14 cellular contexts compared by ENCODE assay signal in genomic region chr6:130968486-130968885, GRCh38.
DNase-seq lines count a peak whose midpoint lies in the region; ATAC-seq and TF ChIP-seq lines count a peak whose summit lies in the region.
"Had no signal": no experiment of that assay in that cellular context is flagged by ENCODE, and none has a peak within 500 bp of the region (broad histone marks: within the 10 kb centered on the region; RNA-seq: fewer than 3 reads in every experiment).

No MANE protein-coding gene starts in this region.

- H3K27me3 ChIP-seq in Caco-2 (replicated peaks; ENCODE audit: control insufficient read depth, insufficient read depth, low read length): no peaks in the 10 kb centered on the region
- no peaks in the 10 kb centered on the region for H3K27me3 ChIP-seq in SJSA1 (replicated peaks)
- no peaks in the 10 kb centered on the region for H3K27me3 ChIP-seq in left lung
- no peaks in the 10 kb centered on the region for H3K27me3 ChIP-seq in skeletal muscle satellite cell (ENCODE audit: control insufficient read depth, insufficient read depth, low read length)

- H3K4me1 ChIP-seq in Caco-2 (peaks cover 33% of the 10 kb centered on the region), SJSA1 (replicated peaks) (peaks cover 63% of the 10 kb centered on the region), left lung (peaks cover 8 to 22% of the 10 kb centered on the region in 2 donors), skeletal muscle satellite cell (ENCODE audit: control insufficient read depth, insufficient read depth, low read length) (peaks cover 56% of the 10 kb centered on the region)

- H3K4me3 Mint-ChIP-seq in Caco-2 (ENCODE audit: unreplicated experiment): no peak overlapping the region
- no peak overlapping the region for H3K4me3 Mint-ChIP-seq in nephron progenitor cell
- H3K4me3 Mint-ChIP-seq: B cell; T-helper 2 cell treated with Interferon-gamma antibody and Interleukin-4, amounts not matched to agents 5 μg/mL and 100 μg/mL, for 36 hours had no signal

- TF ChIP-seq CTCF in Caco-2 (IDR thresholded peaks at IDR 0.05; ENCODE audit: insufficient read depth in 1 of 2, low read depth in 1 of 2, low read length in 1 of 2, severe bottlenecking in 1 of 2, unreplicated experiment in 1 of 2) (no peak), left lung (IDR thresholded peaks at IDR 0.05) (no peak), nephron progenitor cell (IDR thresholded peaks at IDR 0.05) (no peak)

- H3K4me3 ChIP-seq in Caco-2 (ENCODE audit: low read depth, low read length): no peak overlapping the region
- no peak overlapping the region for H3K4me3 ChIP-seq in SJSA1
- H3K4me3 ChIP-seq in left lung: no peak overlapping the region
- peak overlapping the region; percentile 69 for H3K4me3 ChIP-seq in skeletal muscle satellite cell (ENCODE audit: low read length)

- H3K27ac Mint-ChIP-seq in Caco-2 (ENCODE audit: unreplicated experiment) (peak overlapping the region; percentile 15), nephron progenitor cell (no peak overlapping the region)
- H3K27ac Mint-ChIP-seq: B cell; T-helper 2 cell treated with Interferon-gamma antibody and Interleukin-4, amounts not matched to agents 5 μg/mL and 100 μg/mL, for 36 hours had no signal

- peaks cover 4% of the 10 kb centered on the region for H3K36me3 Mint-ChIP-seq in Caco-2 (ENCODE audit: insufficient read depth, unreplicated experiment)
- peaks cover 7% of the 10 kb centered on the region for H3K36me3 Mint-ChIP-seq in nephron progenitor cell (ENCODE audit: low read depth)

- BruUV-seq in Caco-2 (replicated peaks; lab: Mats Ljungman, UMichigan): no TSS peak

- H3K4me1 Mint-ChIP-seq in Caco-2 (ENCODE audit: low read depth, unreplicated experiment): peaks cover 22% of the 10 kb centered on the region
- peaks cover 42% of the 10 kb centered on the region for H3K4me1 Mint-ChIP-seq in nephron progenitor cell

- peak overlapping the region; percentile 87 for H3K4me2 ChIP-seq in skeletal muscle satellite cell (ENCODE audit: low read length)

- CTCF ChIA-PET in Caco-2 (lab: Charles Lee): no interaction called here

- peak overlapping the region; percentile 35 for H3K27ac ChIP-seq in SJSA1
- H3K27ac ChIP-seq in left lung: peak overlapping the region; percentile 48 to 68

- POLR2A ChIA-PET in Caco-2 (lab: Charles Lee): no interaction called here

- H3K27me3 Mint-ChIP-seq in Caco-2 (ENCODE audit: insufficient read depth, unreplicated experiment) (no peaks in the 10 kb centered on the region), nephron progenitor cell (ENCODE audit: low read depth, poor library complexity) (no peaks in the 10 kb centered on the region)
- H3K27me3 Mint-ChIP-seq: B cell had no signal

- peak overlapping the region; percentile 71 for H3K9ac ChIP-seq in skeletal muscle satellite cell (ENCODE audit: low read depth, low read length)

- H3K9me3 Mint-ChIP-seq in Caco-2 (ENCODE audit: unreplicated experiment) (no peaks in the 10 kb centered on the region), nephron progenitor cell (no peaks in the 10 kb centered on the region)
- H3K9me3 Mint-ChIP-seq: T-helper 2 cell treated with Interferon-gamma antibody and Interleukin-4, amounts not matched to agents 5 μg/mL and 100 μg/mL, for 36 hours had no signal

- H3K36me3 ChIP-seq in Caco-2 (ENCODE audit: control insufficient read depth, insufficient read depth, low read length): no peaks in the 10 kb centered on the region
- no peaks in the 10 kb centered on the region for H3K36me3 ChIP-seq in SJSA1
- H3K36me3 ChIP-seq in left lung: no peaks in the 10 kb centered on the region
- no peaks in the 10 kb centered on the region for H3K36me3 ChIP-seq in skeletal muscle satellite cell (ENCODE audit: insufficient read depth, low read length)

- DNase-seq in Caco-2: no peak
- DNase-seq in SJSA1 (ENCODE audit: low read depth in 1 of 2, low spot score in 2 of 2): peak in 1 of 2 experiments; percentile 35
- no peak for DNase-seq in left lung
- no peak for DNase-seq in nephron progenitor cell
- no peak for DNase-seq in germinal center (ENCODE audit: low spot score)
- DNase-seq: activated CD4-positive, alpha-beta T cell treated with anti-CD3 and anti-CD28 coated beads for 4 hours; activated CD8-positive, alpha-beta memory T cell treated with anti-CD3 and anti-CD28 coated beads, Interleukin-2, amount 50 U/mL, for 48 hours; activated naive CD4-positive, alpha-beta T cell treated with anti-CD3 and anti-CD28 coated beads, Interleukin-2, amount 50 U/mL, for 16 hours; stimulated activated CD4-positive, alpha-beta T cell treated with anti-CD3 and anti-CD28 coated beads, Interleukin-2, amount 100 ng/mL, for 48 hours had no signal

- ATAC-seq in left lung (peak; percentile 9), HG03097 (IDR thresholded peaks at IDR 0.05; ENCODE audit: low FRiP score, unreplicated experiment) (no peak), SK-N-SH treated with all-trans-retinoic acid at 6 μM for 48 hours (no peak)

- intact Hi-C loops in Caco-2 (cut with micrococcal nuclease; ENCODE audit: unreplicated experiment): no loop called here
- intact Hi-C loops in left lung (cut with DNase I): no loop called here

- H3K9me3 ChIP-seq in Caco-2 (no peaks in the 10 kb centered on the region), SJSA1 (replicated peaks) (no peaks in the 10 kb centered on the region), left lung (no peaks in the 10 kb centered on the region), skeletal muscle satellite cell (replicated peaks; ENCODE audit: low read length) (no peaks in the 10 kb centered on the region)

TF ChIP-seq in SK-N-SH treated with all-trans-retinoic acid at 6 μM for 48 hours, 23 proteins besides CTCF, POLR2A, EP300 and RAD21:
- TF ChIP-seq ZNF70 (CRISPR knock-in tag; IDR thresholded peaks at IDR 0.05) (no peak), PPARA (CRISPR knock-in tag; IDR thresholded peaks at IDR 0.05; ENCODE audit: borderline replicate concordance) (no peak), ESRRG (CRISPR knock-in tag; IDR thresholded peaks at IDR 0.05) (no peak), ZNF565 (CRISPR knock-in tag; conservative IDR thresholded peaks at IDR 0.05; ENCODE audit: low read depth) (no peak), GLIS3 (CRISPR knock-in tag; IDR thresholded peaks at IDR 0.05) (no peak), ZFP30 (CRISPR knock-in tag; IDR thresholded peaks at IDR 0.05) (no peak), PATZ1 (CRISPR knock-in tag; IDR thresholded peaks at IDR 0.05; ENCODE audit: borderline replicate concordance) (no peak), OSR1 (CRISPR knock-in tag; IDR thresholded peaks at IDR 0.05) (no peak), TSHZ2 (CRISPR knock-in tag; IDR thresholded peaks at IDR 0.05) (no peak), CREB5 (CRISPR knock-in tag; IDR thresholded peaks at IDR 0.05; ENCODE audit: low read depth) (no peak)
